Comparison of ENCODE assay signal across 8 cellular contexts in genomic region chr11:78030429-78031325, GRCh38. TPM values are rescaled to one million over a fixed set of nuclear protein-coding genes. Genes with fewer than 3 reads are reported as not detected.
A peak's percentile ranks its signal among the peaks of the same experiment; 100 is the strongest.
DNase-seq lines count a peak whose midpoint lies in the region; ATAC-seq and TF ChIP-seq lines count a peak whose summit lies in the region.

No MANE protein-coding gene starts in this region.

- no peaks in the 10 kb centered on the region for H3K27me3 ChIP-seq in HAP-1 (ENCODE audit: low read depth)
- no peaks in the 10 kb centered on the region for H3K27me3 ChIP-seq in ovary

- DNase-seq in HAP-1 (ENCODE audit: low spot score in 2 of 2) (peak; percentile 62 to 73), NCI-H82 treated with DMSO at 0.1 percent for 48 hours (lab: John Stamatoyannopoulos, UW; ENCODE audit: unreplicated experiment) (peak; percentile 6), fibroblast of gingiva (ENCODE audit: low read depth) (peak; percentile 57), ovary (peak in 3 of 5 donors; percentile 34 to 47 (median 39)), T-helper 17 cell (no peak), DMS114 treated with DMSO at 0.1 percent for 48 hours (lab: John Stamatoyannopoulos, UW; ENCODE audit: unreplicated experiment) (no peak)
- DNase-seq in stimulated activated CD4-positive, alpha-beta T cell treated with anti-CD3 and anti-CD28 coated beads, Interleukin-4, amount 100 ng/mL, for 24 hours, result no peak

- in situ Hi-C loops in HAP-1 (cut with MboI; ENCODE audit: low sequenced_read_pairs), result no loop called here

- no peaks in the 10 kb centered on the region for H3K4me1 Mint-ChIP-seq in T-helper 17 cell

- H3K36me3 ChIP-seq in HAP-1 (replicated peaks) (no peaks in the 10 kb centered on the region), ovary (no peaks in the 10 kb centered on the region)

- TF ChIP-seq EP300 in ovary (IDR thresholded peaks at IDR 0.05), result no peak

- WGBS in ovary, 3 donors, result 28 to 41% (median 31%) methylated on average over 7 of the region's 7 CpGs

- H3K4me3 ChIP-seq in HAP-1 (no peak overlapping the region), ovary (no peak overlapping the region)

- no peak overlapping the region for H3K4me3 Mint-ChIP-seq in T-helper 17 cell

- peaks cover 11% of the 10 kb centered on the region for H3K4me1 ChIP-seq in HAP-1
- peaks cover 4% of the 10 kb centered on the region for H3K4me1 ChIP-seq in ovary (ENCODE audit: insufficient read depth)

- H3K27ac ChIP-seq in ovary, result no peak overlapping the region

- TF ChIP-seq POLR2A in ovary (IDR thresholded peaks at IDR 0.05), result no peak

- H3K27ac Mint-ChIP-seq in T-helper 17 cell, result no peak overlapping the region

- no peaks in the 10 kb centered on the region for H3K9me3 ChIP-seq in HAP-1
- H3K9me3 ChIP-seq in ovary, result no peaks in the 10 kb centered on the region
- no peaks in the 10 kb centered on the region for H3K9me3 ChIP-seq in T-helper 17 cell (ENCODE audit: control insufficient read depth, low read length, poor library complexity, severe bottlenecking)

- intact Hi-C loops in ovary (cut with DNase I), result loop anchor here in 1 of 4 donors (5.0 kb wide), 1 partner anchor 1642 kb away; no protein-coding TSS in a partner anchor

- peaks cover 2% of the 10 kb centered on the region for H3K36me3 Mint-ChIP-seq in T-helper 17 cell (ENCODE audit: low read depth)

- H3K27me3 Mint-ChIP-seq in T-helper 17 cell, result peaks cover 16% of the 10 kb centered on the region

- no peak for ATAC-seq in T-helper 17 cell
- no peak for ATAC-seq in HG03175 (IDR thresholded peaks at IDR 0.05; ENCODE audit: unreplicated experiment)

- TF ChIP-seq CTCF in ovary (IDR thresholded peaks at IDR 0.05), result no peak

RNA-seq across cellular contexts. Expression of gene KCTD14, which starts 7.6 kb away (rescaled TPM):
- total RNA-seq in ovary, result 1 to 10 TPM in 4 of 7 donors, under 1 TPM in 3; 0.24 to 5.2 (median 1.5) TPM
- 1 to 10 TPM in 1 of 2 donors, under 1 TPM in 1; 0.73 to 2.7 TPM for polyA plus RNA-seq in ovary
- total RNA-seq in T-helper 17 cell, result under 1 TPM; 0.17 to 0.52 TPM

RNA-seq across cellular contexts. Expression of gene THRSP, which starts 33.0 kb away (rescaled TPM):
- under 1 TPM in 2 of 7 donors, not detected in 5; 0.18 to 0.40 TPM for total RNA-seq in ovary
- polyA plus RNA-seq in ovary, result 1 to 10 TPM in 1 of 2 donors, not detected in 1; 1.1 TPM
- not detected for total RNA-seq in T-helper 17 cell

RNA-seq across cellular contexts. Expression of gene INTS4, which starts 36.2 kb away (rescaled TPM):
- total RNA-seq in ovary, result 10 to 100 TPM; 26.2 to 37.7 (median 30.5) TPM
- polyA plus RNA-seq in ovary, result 10 to 100 TPM; 15.7 to 28.7 TPM
- 10 to 100 TPM; 48.9 to 53.4 TPM for total RNA-seq in T-helper 17 cell

RNA-seq across cellular contexts. Expression of gene NDUFC2, which starts 49.0 kb away (rescaled TPM):
- total RNA-seq in ovary, result 100 to 1,000 TPM in 6 of 7 donors, 10 to 100 TPM in 1; 59.0 to 158 (median 127) TPM
- polyA plus RNA-seq in ovary, result 100 to 1,000 TPM in 1 of 2 donors, 10 to 100 TPM in 1; 77.2 to 154 TPM
- total RNA-seq in T-helper 17 cell, result 10 to 100 TPM; 36.9 to 47.1 TPM

Comparison
In these comparisons a context has a peak if more than half of its experiments do, and no peak if none do; other contexts are left out.
1. DNase-seq: peak in HAP-1 (2 of 2), NCI-H82 treated with DMSO at 0.1 percent for 48 hours (single experiment), fibroblast of gingiva (single experiment) and ovary (3 of 5); none in T-helper 17 cell (0 of 3), DMS114 treated with DMSO at 0.1 percent for 48 hours (single experiment) and stimulated activated CD4-positive, alpha-beta T cell treated with anti-CD3 and anti-CD28 coated beads, Interleukin-4, amount 100 ng/mL, for 24 hours (single experiment).